In the genomic region with DNA sequence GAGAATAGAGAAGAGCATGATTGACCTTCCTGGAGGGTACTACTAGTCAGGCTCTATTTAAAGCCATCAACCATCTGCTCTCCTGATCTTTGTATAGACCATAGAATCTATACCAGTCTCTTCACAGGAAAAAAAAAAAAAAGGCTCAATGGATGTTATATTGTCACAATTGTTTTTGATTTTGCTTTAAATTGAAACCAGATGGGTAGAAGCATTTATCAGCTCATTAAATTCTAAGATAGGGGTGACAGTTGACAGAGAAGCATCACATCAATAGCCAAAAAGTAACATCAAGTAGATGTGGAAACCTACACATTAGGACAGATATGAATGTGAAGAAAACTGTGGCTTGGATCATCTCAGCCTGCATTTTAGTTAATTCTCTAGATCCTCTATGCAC, we compare ENCODE assay signal across 22 cellular contexts.
"Had no signal": no experiment of that assay in that cellular context is flagged by ENCODE, and none has a peak within 500 bp of the region (broad histone marks: within the 10 kb centered on the region; RNA-seq: fewer than 3 reads in every experiment).

No MANE protein-coding gene starts in this region.

- H3K36me3 ChIP-seq: SJSA1 had no signal

- H3K9ac ChIP-seq: KMS-11 had no signal

- FAIRE-seq: HTR-8/SVneo, K562 had no signal

- H3K9me3 ChIP-seq: SJSA1 had no signal

- H3K4me3 ChIP-seq: K562, SJSA1 had no signal

- H3K4me2 ChIP-seq: KMS-11 had no signal

- DNase-seq: Kasumi-1, MM.1S, NCI-H1105, NCI-H1436 treated with DMSO at 0.1 percent for 48 hours, NCI-H1694, NCI-H1930, NCI-H2081, NCI-H2107, NCI-H2171 treated with DMSO at 0.1 percent for 48 hours, NCI-H226, NCI-H446, NCI-H510A, NCI-H524 treated with DMSO at 0.1 percent for 48 hours, PC-3, SIG-M5 had no signal

- H3K27ac ChIP-seq: HL-60, KMS-11, SJSA1 had no signal

- ATAC-seq: K562, Panc1, PC-3, Right ventricle myocardium inferior had no signal
